ENCODE assay signal across 1 cellular context in the genomic region with DNA sequence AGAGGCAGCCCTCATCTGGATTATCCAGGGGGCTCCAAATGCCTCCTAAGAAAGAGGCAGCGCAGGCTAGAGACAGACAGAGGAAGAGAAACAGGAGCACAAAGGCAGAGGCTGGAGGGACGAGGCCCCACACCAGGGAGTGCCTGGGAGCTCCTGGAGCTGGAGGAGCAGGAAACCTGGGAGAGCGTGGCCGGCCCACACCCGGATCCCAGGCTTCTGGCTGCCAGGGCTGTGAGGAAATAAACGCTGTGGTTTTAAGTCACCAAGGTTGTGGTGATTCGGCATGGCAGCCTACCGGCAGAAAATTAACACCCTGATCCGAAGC.
TF ChIP-seq lines count a peak whose summit lies in the region.

No MANE protein-coding gene starts in this region.

TF ChIP-seq in GM23338, 12 proteins besides CTCF, POLR2A, EP300 and RAD21 (continued from another document):
- TF ChIP-seq, protein P1, sequence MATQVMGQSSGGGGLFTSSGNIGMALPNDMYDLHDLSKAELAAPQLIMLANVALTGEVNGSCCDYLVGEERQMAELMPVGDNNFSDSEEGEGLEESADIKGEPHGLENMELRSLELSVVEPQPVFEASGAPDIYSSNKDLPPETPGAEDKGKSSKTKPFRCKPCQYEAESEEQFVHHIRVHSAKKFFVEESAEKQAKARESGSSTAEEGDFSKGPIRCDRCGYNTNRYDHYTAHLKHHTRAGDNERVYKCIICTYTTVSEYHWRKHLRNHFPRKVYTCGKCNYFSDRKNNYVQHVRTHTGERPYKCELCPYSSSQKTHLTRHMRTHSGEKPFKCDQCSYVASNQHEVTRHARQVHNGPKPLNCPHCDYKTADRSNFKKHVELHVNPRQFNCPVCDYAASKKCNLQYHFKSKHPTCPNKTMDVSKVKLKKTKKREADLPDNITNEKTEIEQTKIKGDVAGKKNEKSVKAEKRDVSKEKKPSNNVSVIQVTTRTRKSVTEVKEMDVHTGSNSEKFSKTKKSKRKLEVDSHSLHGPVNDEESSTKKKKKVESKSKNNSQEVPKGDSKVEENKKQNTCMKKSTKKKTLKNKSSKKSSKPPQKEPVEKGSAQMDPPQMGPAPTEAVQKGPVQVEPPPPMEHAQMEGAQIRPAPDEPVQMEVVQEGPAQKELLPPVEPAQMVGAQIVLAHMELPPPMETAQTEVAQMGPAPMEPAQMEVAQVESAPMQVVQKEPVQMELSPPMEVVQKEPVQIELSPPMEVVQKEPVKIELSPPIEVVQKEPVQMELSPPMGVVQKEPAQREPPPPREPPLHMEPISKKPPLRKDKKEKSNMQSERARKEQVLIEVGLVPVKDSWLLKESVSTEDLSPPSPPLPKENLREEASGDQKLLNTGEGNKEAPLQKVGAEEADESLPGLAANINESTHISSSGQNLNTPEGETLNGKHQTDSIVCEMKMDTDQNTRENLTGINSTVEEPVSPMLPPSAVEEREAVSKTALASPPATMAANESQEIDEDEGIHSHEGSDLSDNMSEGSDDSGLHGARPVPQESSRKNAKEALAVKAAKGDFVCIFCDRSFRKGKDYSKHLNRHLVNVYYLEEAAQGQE (IDR thresholded peaks at IDR 0.05; ENCODE audit: unreplicated experiment) = no peak
- no peak for TF ChIP-seq ZNF114 (CRISPR knock-in tag; IDR thresholded peaks at IDR 0.05)
- TF ChIP-seq, protein P2, sequence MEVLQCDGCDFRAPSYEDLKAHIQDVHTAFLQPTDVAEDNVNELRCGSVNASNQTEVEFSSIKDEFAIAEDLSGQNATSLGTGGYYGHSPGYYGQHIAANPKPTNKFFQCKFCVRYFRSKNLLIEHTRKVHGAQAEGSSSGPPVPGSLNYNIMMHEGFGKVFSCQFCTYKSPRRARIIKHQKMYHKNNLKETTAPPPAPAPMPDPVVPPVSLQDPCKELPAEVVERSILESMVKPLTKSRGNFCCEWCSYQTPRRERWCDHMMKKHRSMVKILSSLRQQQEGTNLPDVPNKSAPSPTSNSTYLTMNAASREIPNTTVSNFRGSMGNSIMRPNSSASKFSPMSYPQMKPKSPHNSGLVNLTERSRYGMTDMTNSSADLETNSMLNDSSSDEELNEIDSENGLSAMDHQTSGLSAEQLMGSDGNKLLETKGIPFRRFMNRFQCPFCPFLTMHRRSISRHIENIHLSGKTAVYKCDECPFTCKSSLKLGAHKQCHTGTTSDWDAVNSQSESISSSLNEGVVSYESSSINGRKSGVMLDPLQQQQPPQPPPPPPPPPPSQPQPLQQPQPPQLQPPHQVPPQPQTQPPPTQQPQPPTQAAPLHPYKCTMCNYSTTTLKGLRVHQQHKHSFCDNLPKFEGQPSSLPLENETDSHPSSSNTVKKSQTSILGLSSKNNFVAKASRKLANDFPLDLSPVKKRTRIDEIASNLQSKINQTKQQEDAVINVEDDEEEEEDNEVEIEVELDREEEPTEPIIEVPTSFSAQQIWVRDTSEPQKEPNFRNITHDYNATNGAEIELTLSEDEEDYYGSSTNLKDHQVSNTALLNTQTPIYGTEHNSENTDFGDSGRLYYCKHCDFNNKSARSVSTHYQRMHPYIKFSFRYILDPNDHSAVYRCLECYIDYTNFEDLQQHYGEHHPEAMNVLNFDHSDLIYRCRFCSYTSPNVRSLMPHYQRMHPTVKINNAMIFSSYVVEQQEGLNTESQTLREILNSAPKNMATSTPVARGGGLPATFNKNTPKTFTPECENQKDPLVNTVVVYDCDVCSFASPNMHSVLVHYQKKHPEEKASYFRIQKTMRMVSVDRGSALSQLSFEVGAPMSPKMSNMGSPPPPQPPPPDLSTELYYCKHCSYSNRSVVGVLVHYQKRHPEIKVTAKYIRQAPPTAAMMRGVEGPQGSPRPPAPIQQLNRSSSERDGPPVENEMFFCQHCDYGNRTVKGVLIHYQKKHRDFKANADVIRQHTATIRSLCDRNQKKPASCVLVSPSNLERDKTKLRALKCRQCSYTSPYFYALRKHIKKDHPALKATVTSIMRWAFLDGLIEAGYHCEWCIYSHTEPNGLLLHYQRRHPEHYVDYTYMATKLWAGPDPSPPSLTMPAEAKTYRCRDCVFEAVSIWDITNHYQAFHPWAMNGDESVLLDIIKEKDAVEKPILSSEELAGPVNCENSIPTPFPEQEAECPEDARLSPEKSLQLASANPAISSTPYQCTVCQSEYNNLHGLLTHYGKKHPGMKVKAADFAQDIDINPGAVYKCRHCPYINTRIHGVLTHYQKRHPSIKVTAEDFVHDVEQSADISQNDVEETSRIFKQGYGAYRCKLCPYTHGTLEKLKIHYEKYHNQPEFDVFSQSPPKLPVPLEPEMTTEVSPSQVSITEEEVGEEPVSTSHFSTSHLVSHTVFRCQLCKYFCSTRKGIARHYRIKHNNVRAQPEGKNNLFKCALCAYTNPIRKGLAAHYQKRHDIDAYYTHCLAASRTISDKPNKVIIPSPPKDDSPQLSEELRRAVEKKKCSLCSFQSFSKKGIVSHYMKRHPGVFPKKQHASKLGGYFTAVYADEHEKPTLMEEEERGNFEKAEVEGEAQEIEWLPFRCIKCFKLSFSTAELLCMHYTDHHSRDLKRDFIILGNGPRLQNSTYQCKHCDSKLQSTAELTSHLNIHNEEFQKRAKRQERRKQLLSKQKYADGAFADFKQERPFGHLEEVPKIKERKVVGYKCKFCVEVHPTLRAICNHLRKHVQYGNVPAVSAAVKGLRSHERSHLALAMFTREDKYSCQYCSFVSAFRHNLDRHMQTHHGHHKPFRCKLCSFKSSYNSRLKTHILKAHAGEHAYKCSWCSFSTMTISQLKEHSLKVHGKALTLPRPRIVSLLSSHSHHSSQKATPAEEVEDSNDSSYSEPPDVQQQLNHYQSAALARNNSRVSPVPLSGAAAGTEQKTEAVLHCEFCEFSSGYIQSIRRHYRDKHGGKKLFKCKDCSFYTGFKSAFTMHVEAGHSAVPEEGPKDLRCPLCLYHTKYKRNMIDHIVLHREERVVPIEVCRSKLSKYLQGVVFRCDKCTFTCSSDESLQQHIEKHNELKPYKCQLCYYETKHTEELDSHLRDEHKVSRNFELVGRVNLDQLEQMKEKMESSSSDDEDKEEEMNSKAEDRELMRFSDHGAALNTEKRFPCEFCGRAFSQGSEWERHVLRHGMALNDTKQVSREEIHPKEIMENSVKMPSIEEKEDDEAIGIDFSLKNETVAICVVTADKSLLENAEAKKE (CRISPR knock-in tag; IDR thresholded peaks at IDR 0.05) = no peak
- no peak for TF ChIP-seq EZH2phosphoT487 (IDR thresholded peaks at IDR 0.05; ENCODE audit: unreplicated experiment)
- TF ChIP-seq ZNF331 (CRISPR knock-in tag; IDR thresholded peaks at IDR 0.05; ENCODE audit: low read depth) = no peak
- TF ChIP-seq EZH2 (IDR thresholded peaks at IDR 0.05; ENCODE audit: low read depth, unreplicated experiment) = no peak
- TF ChIP-seq CREB1 (CRISPR knock-in tag; IDR thresholded peaks at IDR 0.05; ENCODE audit: low read depth) = no peak
- no peak for TF ChIP-seq POLR2AphosphoS5 (IDR thresholded peaks at IDR 0.05; ENCODE audit: low read depth)
